ENCODE assay signal across 18 cellular contexts in genomic region chr22:48856308-48856615, GRCh38.
DNase-seq lines count a peak whose midpoint lies in the region; TF ChIP-seq lines count a peak whose summit lies in the region.
"Had no signal": no experiment of that assay in that cellular context is flagged by ENCODE, and none has a peak within 500 bp of the region (broad histone marks: within the 10 kb centered on the region; RNA-seq: fewer than 3 reads in every experiment).

No MANE protein-coding gene starts in this region.

- TF ChIP-seq CTCF in osteocyte (IDR thresholded peaks at IDR 0.05), result no peak

- no peaks in the 10 kb centered on the region for H3K36me3 Mint-ChIP-seq in osteocyte (ENCODE audit: unreplicated experiment)
- no peaks in the 10 kb centered on the region for H3K36me3 Mint-ChIP-seq in CD4-positive, alpha-beta memory T cell

- H3K4me1 ChIP-seq in CD4-positive, alpha-beta memory T cell (ENCODE audit: insufficient read depth, low read length), result no peaks in the 10 kb centered on the region
- H3K4me1 ChIP-seq: A549 had no signal

- CTCF ChIA-PET in CD4-positive, alpha-beta memory T cell (lab: Charles Lee; ENCODE audit: partially characterized antibody), result no interaction called here

- H3K27ac ChIP-seq in CD4-positive, alpha-beta memory T cell (ENCODE audit: low read depth, low read length), result no peak overlapping the region
- H3K27ac ChIP-seq: 22Rv1, A549, C4-2B had no signal

- DNase-seq in activated CD4-positive, CD25-positive, alpha-beta regulatory T cell treated with anti-CD3 and anti-CD28 coated beads, Interleukin-2, amount 50 U/mL, for 72 hours, result peak; percentile 7
- no peak for DNase-seq in activated CD4-positive, CD25-positive, alpha-beta regulatory T cell (lab: John Stamatoyannopoulos, UW)
- peak; percentile 21 for DNase-seq in NCI-H524 treated with DMSO at 0.1 percent for 48 hours (lab: John Stamatoyannopoulos, UW)
- DNase-seq in iPS-NIHi7 (ENCODE audit: extremely low spot score), result peak; percentile 4
- peak; percentile 75 for DNase-seq in osteocyte (ENCODE audit: extremely low spot score, unreplicated experiment)
- no peak for DNase-seq in CD4-positive, alpha-beta memory T cell
- DNase-seq in NCI-H1417 (lab: John Stamatoyannopoulos, UW), result no peak
- DNase-seq in DMS79 treated with DMSO at 0.1 percent for 48 hours (lab: John Stamatoyannopoulos, UW), result no peak
- DNase-seq: AML-193; CD4-positive, alpha-beta T cell; DMS153; DMS79; GF-D8; HFFc6 had no signal

- H3K9me3 Mint-ChIP-seq in osteocyte (ENCODE audit: unreplicated experiment), result peaks cover 9% of the 10 kb centered on the region
- peaks cover 0 to 4% (median 0%) of the 10 kb centered on the region in 8 donors for H3K9me3 Mint-ChIP-seq in CD4-positive, alpha-beta memory T cell
- H3K9me3 Mint-ChIP-seq: CD4-positive, alpha-beta T cell had no signal

- no peaks in the 10 kb centered on the region for H3K36me3 ChIP-seq in CD4-positive, alpha-beta memory T cell (ENCODE audit: insufficient read depth, low read length)

- no peak overlapping the region for H3K4me3 Mint-ChIP-seq in osteocyte (ENCODE audit: unreplicated experiment)
- no peak overlapping the region for H3K4me3 Mint-ChIP-seq in CD4-positive, alpha-beta memory T cell
- H3K4me3 Mint-ChIP-seq: CD4-positive, alpha-beta T cell; GM23338; HFFc6 had no signal

- H3K9me3 ChIP-seq in CD4-positive, alpha-beta memory T cell (ENCODE audit: control insufficient read depth in 1 of 2, low read length in 2 of 2), result no peaks in the 10 kb centered on the region
- H3K9me3 ChIP-seq: A549 had no signal

- H3K27me3 ChIP-seq in CD4-positive, alpha-beta memory T cell (ENCODE audit: insufficient read depth, low read length), result no peaks in the 10 kb centered on the region

- H3K4me1 Mint-ChIP-seq in osteocyte (ENCODE audit: unreplicated experiment), result no peaks in the 10 kb centered on the region
- no peaks in the 10 kb centered on the region for H3K4me1 Mint-ChIP-seq in CD4-positive, alpha-beta memory T cell
- H3K4me1 Mint-ChIP-seq: GM23338 had no signal

- H3K4me3 ChIP-seq in CD4-positive, alpha-beta memory T cell (ENCODE audit: low read length in 2 of 2), result no peak overlapping the region
- H3K4me3 ChIP-seq: A549, GM23338 had no signal

- POLR2A ChIA-PET in CD4-positive, alpha-beta memory T cell (lab: Charles Lee; ENCODE audit: partially characterized antibody), result no interaction called here

- H3K27ac Mint-ChIP-seq in osteocyte (ENCODE audit: unreplicated experiment), result no peak overlapping the region
- no peak overlapping the region for H3K27ac Mint-ChIP-seq in CD4-positive, alpha-beta memory T cell
- H3K27ac Mint-ChIP-seq: CD4-positive, alpha-beta T cell; GM23338; HFFc6 had no signal

- intact Hi-C loops in CD4-positive, alpha-beta memory T cell (cut with micrococcal nuclease), result no loop called here

- H3K27me3 Mint-ChIP-seq in osteocyte (ENCODE audit: unreplicated experiment), result no peaks in the 10 kb centered on the region
- H3K27me3 Mint-ChIP-seq in CD4-positive, alpha-beta memory T cell, result peaks cover 0 to 2% of the 10 kb centered on the region in 2 donors

Comparison
In these comparisons a context has a peak if more than half of its experiments do, and no peak if none do; other contexts are left out.
1. DNase-seq: peak in activated CD4-positive, CD25-positive, alpha-beta regulatory T cell treated with anti-CD3 and anti-CD28 coated beads, Interleukin-2, amount 50 U/mL, for 72 hours (single experiment), NCI-H524 treated with DMSO at 0.1 percent for 48 hours (single experiment), iPS-NIHi7 (single experiment) and osteocyte (single experiment); none in activated CD4-positive, CD25-positive, alpha-beta regulatory T cell (0 of 4), CD4-positive, alpha-beta memory T cell (0 of 5), NCI-H1417 (0 of 3) and DMS79 treated with DMSO at 0.1 percent for 48 hours (single experiment).